Comparison of ENCODE assay signal across 1 cellular context in genomic region chr16:28596840-28597691, GRCh38.
TF ChIP-seq lines count a peak whose summit lies in the region.

Gene SULT1A2, minus strand, starts transcription at chr16:28597050. Its CDS starts 1,120 bp downstream, at chr16:28595930.

TF ChIP-seq in HepG2, 621 proteins besides CTCF, POLR2A, EP300 and RAD21 (continued from another document and continues in another):
- TF ChIP-seq ZNF224 (CRISPR knock-in tag; IDR thresholded peaks at IDR 0.05) (no peak; the same call in 1 of the 2 replicates), ZNF577 (CRISPR knock-in tag; IDR thresholded peaks at IDR 0.05; ENCODE audit: borderline replicate concordance, low read depth) (no peak), PRDM15 (CRISPR knock-in tag; IDR thresholded peaks at IDR 0.05) (0 out of 2 replicates have a peak, but pooled peaks have one; percentile 18), ZNF275 (CRISPR knock-in tag; IDR thresholded peaks at IDR 0.05; ENCODE audit: borderline replicate concordance) (no peak), CREM (IDR thresholded peaks at IDR 0.05) (no peak), CREM (CRISPR knock-in tag; IDR thresholded peaks at IDR 0.05) (no peak), ARNT (IDR thresholded peaks at IDR 0.05) (no peak), ZNF362 (CRISPR knock-in tag; IDR thresholded peaks at IDR 0.05; ENCODE audit: borderline replicate concordance) (peak; percentile 21; the same call in 1 of the 2 replicates), GLMP (CRISPR knock-in tag; IDR thresholded peaks at IDR 0.05; ENCODE audit: borderline replicate concordance) (no peak), PRDM10 (CRISPR knock-in tag; IDR thresholded peaks at IDR 0.05; ENCODE audit: low read depth) (0 out of 2 replicates have a peak, but pooled peaks have one; percentile 3), ZNF10 (CRISPR knock-in tag; IDR thresholded peaks at IDR 0.05; ENCODE audit: borderline replicate concordance, low read depth) (no peak), MED8 (CRISPR knock-in tag; IDR thresholded peaks at IDR 0.05; ENCODE audit: insufficient replicate concordance) (no peak), ZNF746 (CRISPR knock-in tag; IDR thresholded peaks at IDR 0.05) (0 out of 2 replicates have a peak, but pooled peaks have one; percentile 21), ZNF740 (CRISPR knock-in tag; IDR thresholded peaks at IDR 0.05) (no peak), ZNF205 (CRISPR knock-in tag; IDR thresholded peaks at IDR 0.05) (no peak), SALL2 (CRISPR knock-in tag; IDR thresholded peaks at IDR 0.05) (no peak), ZNF232 (CRISPR knock-in tag; IDR thresholded peaks at IDR 0.05; ENCODE audit: borderline replicate concordance) (peak; percentile 57; the same call in 1 of the 2 replicates), U2AF2 (IDR thresholded peaks at IDR 0.05; ENCODE audit: low read depth, low read length) (0 out of 2 replicates have a peak, but pooled peaks have one; percentile 34), ELF3 (CRISPR knock-in tag; IDR thresholded peaks at IDR 0.05) (peak; percentile 27; the same call in 1 of the 2 replicates), SOX13 (IDR thresholded peaks at IDR 0.05) (no peak), SOX13 (CRISPR knock-in tag; conservative IDR thresholded peaks at IDR 0.05 in 1 of 2, IDR thresholded peaks at IDR 0.05 in 1 of 2) (peak in 1 of 2 experiments; percentile 22; a peak in 1 of 4 replicates), ZNF816 (CRISPR knock-in tag; IDR thresholded peaks at IDR 0.05; ENCODE audit: borderline replicate concordance) (0 out of 2 replicates have a peak, but pooled peaks have one; percentile 39), POLR2G (IDR thresholded peaks at IDR 0.05; ENCODE audit: low read depth, low read length) (peak; percentile 80), NR2C2 (CRISPR knock-in tag; IDR thresholded peaks at IDR 0.05; ENCODE audit: borderline replicate concordance) (peak; percentile 70; the same call in 1 of the 2 replicates), YEATS2 (CRISPR knock-in tag; IDR thresholded peaks at IDR 0.05; ENCODE audit: borderline replicate concordance) (peak; percentile 3; the same call in 1 of the 2 replicates), ZFY (CRISPR knock-in tag; IDR thresholded peaks at IDR 0.05) (0 out of 2 replicates have a peak, but pooled peaks have one; percentile 40), PBX2 (CRISPR knock-in tag; IDR thresholded peaks at IDR 0.05) (peak; percentile 72), FOXO1 (CRISPR knock-in tag; IDR thresholded peaks at IDR 0.05) (no peak), ZBTB8A (CRISPR knock-in tag; IDR thresholded peaks at IDR 0.05; ENCODE audit: borderline replicate concordance, low read depth) (no peak), ZSCAN5A (CRISPR knock-in tag; IDR thresholded peaks at IDR 0.05; ENCODE audit: borderline replicate concordance) (no peak), KDM1A (CRISPR knock-in tag; IDR thresholded peaks at IDR 0.05) (no peak), GABPB1 (CRISPR knock-in tag; IDR thresholded peaks at IDR 0.05) (peak; percentile 38; the same call in 1 of the 2 replicates), ZBTB14 (CRISPR knock-in tag; IDR thresholded peaks at IDR 0.05) (no peak), MBD4 (IDR thresholded peaks at IDR 0.05; ENCODE audit: borderline replicate concordance, low read length) (no peak), ZNF121 (CRISPR knock-in tag; IDR thresholded peaks at IDR 0.05) (no peak), ZBTB7B (CRISPR knock-in tag; IDR thresholded peaks at IDR 0.05) (peak; percentile 56; the same call in 1 of the 2 replicates), HNRNPL (IDR thresholded peaks at IDR 0.05; ENCODE audit: low read depth, low read length) (peak; percentile 75; the same call in 1 of the 2 replicates), IRF2 (CRISPR knock-in tag; IDR thresholded peaks at IDR 0.05) (0 out of 2 replicates have a peak, but pooled peaks have one; percentile 8), CEBPZ (IDR thresholded peaks at IDR 0.05; ENCODE audit: low read length) (no peak), ZNF160 (CRISPR knock-in tag; IDR thresholded peaks at IDR 0.05) (no peak)
